In genomic region chr6:35247642-35248231, GRCh38 we compare ENCODE assay signal across 13 cellular contexts. TPM values are rescaled to one million over a fixed set of nuclear protein-coding genes. Genes with fewer than 3 reads are reported as not detected.
A peak's percentile ranks its signal among the peaks of the same experiment; 100 is the strongest.
DNase-seq lines count a peak whose midpoint lies in the region; ATAC-seq lines count a peak whose summit lies in the region.
"Had no signal": no experiment of that assay in that cellular context is flagged by ENCODE, and none has a peak within 500 bp of the region (broad histone marks: within the 10 kb centered on the region; RNA-seq: fewer than 3 reads in every experiment).

No MANE protein-coding gene starts in this region.

- no peaks in the 10 kb centered on the region for H3K27me3 Mint-ChIP-seq in T-helper 2 cell treated with Interferon-gamma antibody and Interleukin-4, amounts not matched to agents 5 μg/mL and 100 μg/mL, for 36 hours (ENCODE audit: low read depth)
- H3K27me3 Mint-ChIP-seq in stimulated activated naive CD8-positive, alpha-beta T cell treated with anti-CD3 and anti-CD28 coated beads, Interleukin-15, amount 100 ng/mL, for 72 hours = no peaks in the 10 kb centered on the region

- DNase-seq in activated naive CD4-positive, alpha-beta T cell treated with anti-CD3 and anti-CD28 coated beads, Interleukin-2, amount 50 U/mL, for 72 hours (ENCODE audit: low spot score in 2 of 2) = no peak
- DNase-seq in activated naive CD4-positive, alpha-beta T cell treated with Interleukin-2 at 50 U/mL for 16 hours = no peak
- DNase-seq in T-helper 2 cell treated with Interferon-gamma antibody and Interleukin-4, amounts not matched to agents 5 μg/mL and 100 μg/mL, for 36 hours (ENCODE audit: low spot score) = peak; percentile 14
- no peak for DNase-seq in stimulated activated naive CD8-positive, alpha-beta T cell treated with anti-CD3 and anti-CD28 coated beads, Interleukin-15, amount 100 ng/mL, for 72 hours
- DNase-seq in putamen (ENCODE audit: low spot score) = no peak
- DNase-seq: dorsolateral prefrontal cortex, left lung, MV-4-11, SHP77 treated with DMSO at 0.1 percent for 48 hours, trophoblast cell had no signal

- H3K9me3 Mint-ChIP-seq in activated naive CD4-positive, alpha-beta T cell treated with anti-CD3 and anti-CD28 coated beads, Interleukin-2, amount 50 U/mL, for 72 hours = no peaks in the 10 kb centered on the region
- H3K9me3 Mint-ChIP-seq in T-helper 2 cell treated with Interferon-gamma antibody and Interleukin-4, amounts not matched to agents 5 μg/mL and 100 μg/mL, for 36 hours = no peaks in the 10 kb centered on the region
- H3K9me3 Mint-ChIP-seq in stimulated activated naive CD8-positive, alpha-beta T cell treated with anti-CD3 and anti-CD28 coated beads, Interleukin-15, amount 100 ng/mL, for 72 hours = no peaks in the 10 kb centered on the region

- peak; percentile 61 to 63 for ATAC-seq in activated naive CD4-positive, alpha-beta T cell treated with anti-CD3 and anti-CD28 coated beads, Interleukin-2, amount 50 U/mL, for 72 hours
- ATAC-seq in GM19438 (IDR thresholded peaks at IDR 0.05; ENCODE audit: low read depth, unreplicated experiment) (peak; percentile 58), HG03571 (IDR thresholded peaks at IDR 0.05; ENCODE audit: unreplicated experiment) (no peak), GM18868 (IDR thresholded peaks at IDR 0.05; ENCODE audit: unreplicated experiment) (no peak)
- peak; percentile 39 for ATAC-seq in stimulated activated naive CD8-positive, alpha-beta T cell treated with anti-CD3 and anti-CD28 coated beads, Interleukin-15, amount 100 ng/mL, for 72 hours
- ATAC-seq: left lung had no signal

- H3K27ac Mint-ChIP-seq in activated naive CD4-positive, alpha-beta T cell treated with anti-CD3 and anti-CD28 coated beads, Interleukin-2, amount 50 U/mL, for 72 hours = peak overlapping the region; percentile 4 to 63
- H3K27ac Mint-ChIP-seq in T-helper 2 cell treated with Interferon-gamma antibody and Interleukin-4, amounts not matched to agents 5 μg/mL and 100 μg/mL, for 36 hours = peak overlapping the region; percentile 66
- H3K27ac Mint-ChIP-seq in stimulated activated naive CD8-positive, alpha-beta T cell treated with anti-CD3 and anti-CD28 coated beads, Interleukin-15, amount 100 ng/mL, for 72 hours = peak overlapping the region; percentile 0 to 23

- H3K4me3 Mint-ChIP-seq in T-helper 2 cell treated with Interferon-gamma antibody and Interleukin-4, amounts not matched to agents 5 μg/mL and 100 μg/mL, for 36 hours = peak overlapping the region; percentile 58
- H3K4me3 Mint-ChIP-seq in stimulated activated naive CD8-positive, alpha-beta T cell treated with anti-CD3 and anti-CD28 coated beads, Interleukin-15, amount 100 ng/mL, for 72 hours = peak overlapping the region; percentile 0 to 1

- peaks cover 24% of the 10 kb centered on the region for H3K4me1 Mint-ChIP-seq in T-helper 2 cell treated with Interferon-gamma antibody and Interleukin-4, amounts not matched to agents 5 μg/mL and 100 μg/mL, for 36 hours (ENCODE audit: low read depth)
- H3K4me1 Mint-ChIP-seq in stimulated activated naive CD8-positive, alpha-beta T cell treated with anti-CD3 and anti-CD28 coated beads, Interleukin-15, amount 100 ng/mL, for 72 hours = peaks cover 34% of the 10 kb centered on the region

- H3K36me3 Mint-ChIP-seq in activated naive CD4-positive, alpha-beta T cell treated with anti-CD3 and anti-CD28 coated beads, Interleukin-2, amount 50 U/mL, for 72 hours = no peaks in the 10 kb centered on the region
- no peaks in the 10 kb centered on the region for H3K36me3 Mint-ChIP-seq in T-helper 2 cell treated with Interferon-gamma antibody and Interleukin-4, amounts not matched to agents 5 μg/mL and 100 μg/mL, for 36 hours (ENCODE audit: low read depth)

RNA-seq across cellular contexts. Expression of gene ZNF76, which starts 11.8 kb away (rescaled TPM):
- 10 to 100 TPM; 48.6 to 55.7 TPM for total RNA-seq in activated naive CD4-positive, alpha-beta T cell treated with anti-CD3 and anti-CD28 coated beads, Interleukin-2, amount 50 U/mL, for 72 hours

RNA-seq across cellular contexts. Expression of gene SCUBE3, which starts 34.0 kb away (rescaled TPM):
- total RNA-seq in activated naive CD4-positive, alpha-beta T cell treated with anti-CD3 and anti-CD28 coated beads, Interleukin-2, amount 50 U/mL, for 72 hours = under 1 TPM in 1 of 2 donors, not detected in 1; 0.04 TPM

RNA-seq across cellular contexts. Expression of gene DEF6, which starts 49.9 kb away (rescaled TPM):
- total RNA-seq in activated naive CD4-positive, alpha-beta T cell treated with anti-CD3 and anti-CD28 coated beads, Interleukin-2, amount 50 U/mL, for 72 hours = 100 to 1,000 TPM; 107 to 156 TPM

Comparison
In these comparisons a context has a peak if more than half of its experiments do, and no peak if none do; other contexts are left out.
1. ATAC-seq: peak in activated naive CD4-positive, alpha-beta T cell treated with anti-CD3 and anti-CD28 coated beads, Interleukin-2, amount 50 U/mL, for 72 hours (2 of 2), GM19438 (single experiment) and stimulated activated naive CD8-positive, alpha-beta T cell treated with anti-CD3 and anti-CD28 coated beads, Interleukin-15, amount 100 ng/mL, for 72 hours (single experiment); none in HG03571 (single experiment) and GM18868 (single experiment).
2. H3K27ac Mint-ChIP-seq: peak in every context shown above with its lines; median percentile 66 in T-helper 2 cell treated with Interferon-gamma antibody and Interleukin-4, amounts not matched to agents 5 μg/mL and 100 μg/mL, for 36 hours; 34 in activated naive CD4-positive, alpha-beta T cell treated with anti-CD3 and anti-CD28 coated beads, Interleukin-2, amount 50 U/mL, for 72 hours; 12 in stimulated activated naive CD8-positive, alpha-beta T cell treated with anti-CD3 and anti-CD28 coated beads, Interleukin-15, amount 100 ng/mL, for 72 hours.